ENCODE assay signal across 1 cellular context in the genomic region with DNA sequence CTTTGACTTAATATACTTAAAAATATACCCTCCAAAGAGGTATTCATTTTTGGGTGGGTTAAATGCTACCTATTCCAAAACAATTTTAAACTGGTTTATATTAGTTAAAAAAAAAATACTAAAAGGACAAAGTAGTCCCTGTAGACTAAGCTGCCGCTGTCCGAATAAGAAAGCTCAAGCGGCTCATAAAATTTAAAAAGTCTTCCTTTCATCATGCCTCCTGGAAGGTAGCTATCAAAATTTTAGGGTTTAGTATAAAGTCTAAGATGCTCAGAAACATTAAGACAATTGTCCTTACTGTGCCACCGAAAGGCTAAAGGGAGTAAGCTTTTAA.
TF ChIP-seq lines count a peak whose summit lies in the region.

No MANE protein-coding gene starts in this region.

TF ChIP-seq in H1, 55 proteins besides CTCF, POLR2A, EP300 and RAD21:
- TF ChIP-seq SP2 (IDR thresholded peaks at IDR 0.05; ENCODE audit: low read length) (no peak), RBBP5 (IDR thresholded peaks at IDR 0.05; ENCODE audit: borderline replicate concordance, low read depth, low read length) (no peak), KDM4A (IDR thresholded peaks at IDR 0.05; ENCODE audit: low read depth, low read length, severe bottlenecking) (no peak), CREB1 (IDR thresholded peaks at IDR 0.05) (no peak), CHD2 (IDR thresholded peaks at IDR 0.05; ENCODE audit: low read length) (no peak), BACH1 (IDR thresholded peaks at IDR 0.05; ENCODE audit: low read length) (no peak), HDAC6 (IDR thresholded peaks at IDR 0.05; ENCODE audit: low read depth, low read length) (no peak), EGR1 (IDR thresholded peaks at IDR 0.05; ENCODE audit: borderline replicate concordance, low read depth, low read length) (no peak), RFX5 (IDR thresholded peaks at IDR 0.05; ENCODE audit: borderline replicate concordance, low read depth, low read length) (no peak), EZH2 (IDR thresholded peaks at IDR 0.05; ENCODE audit: low read depth, low read length, severe bottlenecking) (no peak), FOSL1 (IDR thresholded peaks at IDR 0.05; ENCODE audit: insufficient read depth, low read depth, low read length) (no peak), SIX5 (IDR thresholded peaks at IDR 0.05; ENCODE audit: low read depth, low read length) (no peak), TCF12 (IDR thresholded peaks at IDR 0.05; ENCODE audit: low read depth, low read length) (no peak)
- TF ChIP-seq, protein P1, sequence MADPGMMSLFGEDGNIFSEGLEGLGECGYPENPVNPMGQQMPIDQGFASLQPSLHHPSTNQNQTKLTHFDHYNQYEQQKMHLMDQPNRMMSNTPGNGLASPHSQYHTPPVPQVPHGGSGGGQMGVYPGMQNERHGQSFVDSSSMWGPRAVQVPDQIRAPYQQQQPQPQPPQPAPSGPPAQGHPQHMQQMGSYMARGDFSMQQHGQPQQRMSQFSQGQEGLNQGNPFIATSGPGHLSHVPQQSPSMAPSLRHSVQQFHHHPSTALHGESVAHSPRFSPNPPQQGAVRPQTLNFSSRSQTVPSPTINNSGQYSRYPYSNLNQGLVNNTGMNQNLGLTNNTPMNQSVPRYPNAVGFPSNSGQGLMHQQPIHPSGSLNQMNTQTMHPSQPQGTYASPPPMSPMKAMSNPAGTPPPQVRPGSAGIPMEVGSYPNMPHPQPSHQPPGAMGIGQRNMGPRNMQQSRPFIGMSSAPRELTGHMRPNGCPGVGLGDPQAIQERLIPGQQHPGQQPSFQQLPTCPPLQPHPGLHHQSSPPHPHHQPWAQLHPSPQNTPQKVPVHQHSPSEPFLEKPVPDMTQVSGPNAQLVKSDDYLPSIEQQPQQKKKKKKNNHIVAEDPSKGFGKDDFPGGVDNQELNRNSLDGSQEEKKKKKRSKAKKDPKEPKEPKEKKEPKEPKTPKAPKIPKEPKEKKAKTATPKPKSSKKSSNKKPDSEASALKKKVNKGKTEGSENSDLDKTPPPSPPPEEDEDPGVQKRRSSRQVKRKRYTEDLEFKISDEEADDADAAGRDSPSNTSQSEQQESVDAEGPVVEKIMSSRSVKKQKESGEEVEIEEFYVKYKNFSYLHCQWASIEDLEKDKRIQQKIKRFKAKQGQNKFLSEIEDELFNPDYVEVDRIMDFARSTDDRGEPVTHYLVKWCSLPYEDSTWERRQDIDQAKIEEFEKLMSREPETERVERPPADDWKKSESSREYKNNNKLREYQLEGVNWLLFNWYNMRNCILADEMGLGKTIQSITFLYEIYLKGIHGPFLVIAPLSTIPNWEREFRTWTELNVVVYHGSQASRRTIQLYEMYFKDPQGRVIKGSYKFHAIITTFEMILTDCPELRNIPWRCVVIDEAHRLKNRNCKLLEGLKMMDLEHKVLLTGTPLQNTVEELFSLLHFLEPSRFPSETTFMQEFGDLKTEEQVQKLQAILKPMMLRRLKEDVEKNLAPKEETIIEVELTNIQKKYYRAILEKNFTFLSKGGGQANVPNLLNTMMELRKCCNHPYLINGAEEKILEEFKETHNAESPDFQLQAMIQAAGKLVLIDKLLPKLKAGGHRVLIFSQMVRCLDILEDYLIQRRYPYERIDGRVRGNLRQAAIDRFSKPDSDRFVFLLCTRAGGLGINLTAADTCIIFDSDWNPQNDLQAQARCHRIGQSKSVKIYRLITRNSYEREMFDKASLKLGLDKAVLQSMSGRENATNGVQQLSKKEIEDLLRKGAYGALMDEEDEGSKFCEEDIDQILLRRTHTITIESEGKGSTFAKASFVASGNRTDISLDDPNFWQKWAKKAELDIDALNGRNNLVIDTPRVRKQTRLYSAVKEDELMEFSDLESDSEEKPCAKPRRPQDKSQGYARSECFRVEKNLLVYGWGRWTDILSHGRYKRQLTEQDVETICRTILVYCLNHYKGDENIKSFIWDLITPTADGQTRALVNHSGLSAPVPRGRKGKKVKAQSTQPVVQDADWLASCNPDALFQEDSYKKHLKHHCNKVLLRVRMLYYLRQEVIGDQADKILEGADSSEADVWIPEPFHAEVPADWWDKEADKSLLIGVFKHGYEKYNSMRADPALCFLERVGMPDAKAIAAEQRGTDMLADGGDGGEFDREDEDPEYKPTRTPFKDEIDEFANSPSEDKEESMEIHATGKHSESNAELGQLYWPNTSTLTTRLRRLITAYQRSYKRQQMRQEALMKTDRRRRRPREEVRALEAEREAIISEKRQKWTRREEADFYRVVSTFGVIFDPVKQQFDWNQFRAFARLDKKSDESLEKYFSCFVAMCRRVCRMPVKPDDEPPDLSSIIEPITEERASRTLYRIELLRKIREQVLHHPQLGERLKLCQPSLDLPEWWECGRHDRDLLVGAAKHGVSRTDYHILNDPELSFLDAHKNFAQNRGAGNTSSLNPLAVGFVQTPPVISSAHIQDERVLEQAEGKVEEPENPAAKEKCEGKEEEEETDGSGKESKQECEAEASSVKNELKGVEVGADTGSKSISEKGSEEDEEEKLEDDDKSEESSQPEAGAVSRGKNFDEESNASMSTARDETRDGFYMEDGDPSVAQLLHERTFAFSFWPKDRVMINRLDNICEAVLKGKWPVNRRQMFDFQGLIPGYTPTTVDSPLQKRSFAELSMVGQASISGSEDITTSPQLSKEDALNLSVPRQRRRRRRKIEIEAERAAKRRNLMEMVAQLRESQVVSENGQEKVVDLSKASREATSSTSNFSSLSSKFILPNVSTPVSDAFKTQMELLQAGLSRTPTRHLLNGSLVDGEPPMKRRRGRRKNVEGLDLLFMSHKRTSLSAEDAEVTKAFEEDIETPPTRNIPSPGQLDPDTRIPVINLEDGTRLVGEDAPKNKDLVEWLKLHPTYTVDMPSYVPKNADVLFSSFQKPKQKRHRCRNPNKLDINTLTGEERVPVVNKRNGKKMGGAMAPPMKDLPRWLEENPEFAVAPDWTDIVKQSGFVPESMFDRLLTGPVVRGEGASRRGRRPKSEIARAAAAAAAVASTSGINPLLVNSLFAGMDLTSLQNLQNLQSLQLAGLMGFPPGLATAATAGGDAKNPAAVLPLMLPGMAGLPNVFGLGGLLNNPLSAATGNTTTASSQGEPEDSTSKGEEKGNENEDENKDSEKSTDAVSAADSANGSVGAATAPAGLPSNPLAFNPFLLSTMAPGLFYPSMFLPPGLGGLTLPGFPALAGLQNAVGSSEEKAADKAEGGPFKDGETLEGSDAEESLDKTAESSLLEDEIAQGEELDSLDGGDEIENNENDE (IDR thresholded peaks at IDR 0.05; ENCODE audit: insufficient replicate concordance, low read length) = no peak
